ENCODE assay signal across 8 cellular contexts in genomic region chr12:106986625-106987389, GRCh38. TPM values are rescaled to one million over a fixed set of nuclear protein-coding genes. Genes with fewer than 3 reads are reported as not detected.
DNase-seq lines count a peak whose midpoint lies in the region; ATAC-seq and TF ChIP-seq lines count a peak whose summit lies in the region.

Gene MTERF2 (minus strand): TSS chr12:106987146. CDS start chr12:106978714, 8,432 bp downstream.

- ATAC-seq in GM21390 (IDR thresholded peaks at IDR 0.05; ENCODE audit: unreplicated experiment) (peak; percentile 96), mucosa of descending colon (peak; percentile 100)

- H3K9ac ChIP-seq in OCI-LY1 (ENCODE audit: low read length) = peak within 1 kb of the TSS; percentile 82

- peak within 1 kb of the TSS; percentile 89 for H3K4me3 ChIP-seq in OCI-LY1 (ENCODE audit: low read depth, low read length, poor library complexity, severe bottlenecking)
- peak within 1 kb of the TSS; percentile 36 for H3K4me3 ChIP-seq in mucosa of descending colon

- no peaks in the 10 kb centered on the region for H3F3A ChIP-seq in OCI-LY1 (ENCODE audit: insufficient read depth, low read length)

- H3K9me2 ChIP-seq in OCI-LY1 (ENCODE audit: low read depth, low read length) = no peaks in the 10 kb centered on the region

- H3K36me3 ChIP-seq in OCI-LY1 (ENCODE audit: insufficient read depth, low read length) (no peaks in the 10 kb centered on the region; the same call in 1 of the 2 replicates), mucosa of descending colon (ENCODE audit: low read depth) (no peaks in the 10 kb centered on the region)

- TF ChIP-seq CTCF in OCI-LY1 (IDR thresholded peaks at IDR 0.05; ENCODE audit: low read length) = no peak
- no peak for TF ChIP-seq CTCF in mucosa of descending colon (IDR thresholded peaks at IDR 0.05)

- peak within 1 kb of the TSS; percentile 88 for H3K4me2 ChIP-seq in OCI-LY1 (ENCODE audit: low read length)

- H3K79me2 ChIP-seq in OCI-LY1 (ENCODE audit: insufficient read depth, low read length) = no peaks in the 10 kb centered on the region

- DNase-seq in Caki2 (ENCODE audit: low read depth) (peak; percentile 84), HUDEP-2 (lab: John Stamatoyannopoulos, UW; ENCODE audit: unreplicated experiment in 76 of 76) (peak in 74 of 76 experiments; percentile 29 to 91 (median 83)), activated T-cell treated with anti-CD3 and anti-CD28 coated beads for 48 hours (ENCODE audit: low read depth) (peak; percentile 74), epithelial cell of prostate (ENCODE audit: low read depth, low spot score) (peak; percentile 51), mucosa of descending colon (peak; percentile 90 to 92 (median 92))
- DNase-seq in stimulated activated CD8-positive, alpha-beta memory T cell treated with anti-CD3 and anti-CD28 coated beads, Interleukin-4, amount 100 ng/mL, for 1 hour (ENCODE audit: low read depth in 2 of 2, low spot score in 1 of 2) = peak; percentile 60 to 62

- H3K9me3 ChIP-seq in OCI-LY1 (ENCODE audit: low read length) (no peaks in the 10 kb centered on the region), mucosa of descending colon (no peaks in the 10 kb centered on the region)

- H2AFZ ChIP-seq in OCI-LY1 (ENCODE audit: low read length) = peak within 1 kb of the TSS; percentile 91; the same call in 1 of the 2 replicates

- H3K27me3 ChIP-seq in OCI-LY1 (ENCODE audit: insufficient read depth, low read length) = no peaks in the 10 kb centered on the region

- H4K20me1 ChIP-seq in OCI-LY1 (ENCODE audit: insufficient read depth, low read length) = no peaks in the 10 kb centered on the region

- H3K4me1 ChIP-seq in OCI-LY1 (ENCODE audit: insufficient read depth, low read length, severe bottlenecking) = peaks cover 13% of the 10 kb centered on the region
- peaks cover 12% of the 10 kb centered on the region for H3K4me1 ChIP-seq in mucosa of descending colon (ENCODE audit: low read depth)

- intact Hi-C loops in mucosa of descending colon (cut with DNase I, micrococcal nuclease) = no loop called here

- H3K27ac ChIP-seq in OCI-LY1 (ENCODE audit: low read depth, low read length, poor library complexity, severe bottlenecking) = no peak within 1 kb of the TSS
- H3K27ac ChIP-seq in epithelial cell of prostate = peak within 1 kb of the TSS; percentile 40

- in situ Hi-C loops in Caki2 (cut with HindIII; ENCODE audit: low pct_unique_long_range_greater_than_20kb, low sequenced_read_pairs) = no loop called here

RNA-seq across cellular contexts. Expression of gene MTERF2, which starts in this region (rescaled TPM):
- 1.4 and 1.5 TPM in 2 replicates for total RNA-seq in Caki2 (2014; rRNA removed; shearing (Covaris generic); ENCODE audit: low replicate concordance)
- 10 to 100 TPM; 11.0 to 17.6 (median 12.0) TPM for total RNA-seq in mucosa of descending colon
